Comparison of ENCODE assay signal across 1 cellular context in the genomic region with DNA sequence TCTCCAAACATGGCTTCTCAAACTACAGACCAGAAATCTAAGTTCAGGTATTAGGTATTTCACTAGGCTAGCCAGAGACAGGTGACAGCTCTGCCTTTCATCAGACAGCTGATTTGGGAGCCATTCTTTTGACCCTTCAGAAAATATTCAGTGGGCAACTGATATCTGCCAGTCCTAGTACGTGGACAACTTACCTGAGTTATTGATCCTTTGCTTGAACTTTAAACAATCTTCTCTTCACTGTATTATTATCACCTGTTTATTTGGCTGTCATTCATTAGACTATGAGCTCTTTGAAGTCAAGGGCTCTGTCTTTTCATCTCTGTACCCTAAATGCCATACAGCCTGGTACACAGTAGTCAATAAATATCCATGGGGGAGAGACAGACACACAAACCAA.
TF ChIP-seq lines count a peak whose summit lies in the region.

No MANE protein-coding gene starts in this region.

TF ChIP-seq in HepG2, 621 proteins besides CTCF, POLR2A, EP300 and RAD21 (continued from another document):
- TF ChIP-seq, protein P1, sequence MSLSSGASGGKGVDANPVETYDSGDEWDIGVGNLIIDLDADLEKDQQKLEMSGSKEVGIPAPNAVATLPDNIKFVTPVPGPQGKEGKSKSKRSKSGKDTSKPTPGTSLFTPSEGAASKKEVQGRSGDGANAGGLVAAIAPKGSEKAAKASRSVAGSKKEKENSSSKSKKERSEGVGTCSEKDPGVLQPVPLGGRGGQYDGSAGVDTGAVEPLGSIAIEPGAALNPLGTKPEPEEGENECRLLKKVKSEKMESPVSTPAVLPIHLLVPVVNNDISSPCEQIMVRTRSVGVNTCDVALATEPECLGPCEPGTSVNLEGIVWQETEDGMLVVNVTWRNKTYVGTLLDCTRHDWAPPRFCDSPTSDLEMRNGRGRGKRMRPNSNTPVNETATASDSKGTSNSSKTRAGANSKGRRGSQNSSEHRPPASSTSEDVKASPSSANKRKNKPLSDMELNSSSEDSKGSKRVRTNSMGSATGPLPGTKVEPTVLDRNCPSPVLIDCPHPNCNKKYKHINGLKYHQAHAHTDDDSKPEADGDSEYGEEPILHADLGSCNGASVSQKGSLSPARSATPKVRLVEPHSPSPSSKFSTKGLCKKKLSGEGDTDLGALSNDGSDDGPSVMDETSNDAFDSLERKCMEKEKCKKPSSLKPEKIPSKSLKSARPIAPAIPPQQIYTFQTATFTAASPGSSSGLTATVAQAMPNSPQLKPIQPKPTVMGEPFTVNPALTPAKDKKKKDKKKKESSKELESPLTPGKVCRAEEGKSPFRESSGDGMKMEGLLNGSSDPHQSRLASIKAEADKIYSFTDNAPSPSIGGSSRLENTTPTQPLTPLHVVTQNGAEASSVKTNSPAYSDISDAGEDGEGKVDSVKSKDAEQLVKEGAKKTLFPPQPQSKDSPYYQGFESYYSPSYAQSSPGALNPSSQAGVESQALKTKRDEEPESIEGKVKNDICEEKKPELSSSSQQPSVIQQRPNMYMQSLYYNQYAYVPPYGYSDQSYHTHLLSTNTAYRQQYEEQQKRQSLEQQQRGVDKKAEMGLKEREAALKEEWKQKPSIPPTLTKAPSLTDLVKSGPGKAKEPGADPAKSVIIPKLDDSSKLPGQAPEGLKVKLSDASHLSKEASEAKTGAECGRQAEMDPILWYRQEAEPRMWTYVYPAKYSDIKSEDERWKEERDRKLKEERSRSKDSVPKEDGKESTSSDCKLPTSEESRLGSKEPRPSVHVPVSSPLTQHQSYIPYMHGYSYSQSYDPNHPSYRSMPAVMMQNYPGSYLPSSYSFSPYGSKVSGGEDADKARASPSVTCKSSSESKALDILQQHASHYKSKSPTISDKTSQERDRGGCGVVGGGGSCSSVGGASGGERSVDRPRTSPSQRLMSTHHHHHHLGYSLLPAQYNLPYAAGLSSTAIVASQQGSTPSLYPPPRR (CRISPR knock-in tag; IDR thresholded peaks at IDR 0.05; ENCODE audit: borderline replicate concordance): peak; percentile 32; the same call in 1 of the 2 replicates
- TF ChIP-seq, protein P2, sequence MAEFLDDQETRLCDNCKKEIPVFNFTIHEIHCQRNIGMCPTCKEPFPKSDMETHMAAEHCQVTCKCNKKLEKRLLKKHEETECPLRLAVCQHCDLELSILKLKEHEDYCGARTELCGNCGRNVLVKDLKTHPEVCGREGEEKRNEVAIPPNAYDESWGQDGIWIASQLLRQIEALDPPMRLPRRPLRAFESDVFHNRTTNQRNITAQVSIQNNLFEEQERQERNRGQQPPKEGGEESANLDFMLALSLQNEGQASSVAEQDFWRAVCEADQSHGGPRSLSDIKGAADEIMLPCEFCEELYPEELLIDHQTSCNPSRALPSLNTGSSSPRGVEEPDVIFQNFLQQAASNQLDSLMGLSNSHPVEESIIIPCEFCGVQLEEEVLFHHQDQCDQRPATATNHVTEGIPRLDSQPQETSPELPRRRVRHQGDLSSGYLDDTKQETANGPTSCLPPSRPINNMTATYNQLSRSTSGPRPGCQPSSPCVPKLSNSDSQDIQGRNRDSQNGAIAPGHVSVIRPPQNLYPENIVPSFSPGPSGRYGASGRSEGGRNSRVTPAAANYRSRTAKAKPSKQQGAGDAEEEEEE (CRISPR knock-in tag; IDR thresholded peaks at IDR 0.05; ENCODE audit: borderline replicate concordance): no peak
- TF ChIP-seq ONECUT2 (CRISPR knock-in tag; IDR thresholded peaks at IDR 0.05): peak; percentile 81
- TF ChIP-seq, protein P3, sequence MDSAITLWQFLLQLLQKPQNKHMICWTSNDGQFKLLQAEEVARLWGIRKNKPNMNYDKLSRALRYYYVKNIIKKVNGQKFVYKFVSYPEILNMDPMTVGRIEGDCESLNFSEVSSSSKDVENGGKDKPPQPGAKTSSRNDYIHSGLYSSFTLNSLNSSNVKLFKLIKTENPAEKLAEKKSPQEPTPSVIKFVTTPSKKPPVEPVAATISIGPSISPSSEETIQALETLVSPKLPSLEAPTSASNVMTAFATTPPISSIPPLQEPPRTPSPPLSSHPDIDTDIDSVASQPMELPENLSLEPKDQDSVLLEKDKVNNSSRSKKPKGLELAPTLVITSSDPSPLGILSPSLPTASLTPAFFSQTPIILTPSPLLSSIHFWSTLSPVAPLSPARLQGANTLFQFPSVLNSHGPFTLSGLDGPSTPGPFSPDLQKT (CRISPR knock-in tag; IDR thresholded peaks at IDR 0.05; ENCODE audit: borderline replicate concordance): no peak
- TF ChIP-seq TCF7L2 (IDR thresholded peaks at IDR 0.05; ENCODE audit: low read depth, low read length): peak; percentile 55; the same call in 1 of the 2 replicates
- TF ChIP-seq ZFX (CRISPR knock-in tag; IDR thresholded peaks at IDR 0.05; ENCODE audit: low read depth): no peak
- TF ChIP-seq, protein P4, sequence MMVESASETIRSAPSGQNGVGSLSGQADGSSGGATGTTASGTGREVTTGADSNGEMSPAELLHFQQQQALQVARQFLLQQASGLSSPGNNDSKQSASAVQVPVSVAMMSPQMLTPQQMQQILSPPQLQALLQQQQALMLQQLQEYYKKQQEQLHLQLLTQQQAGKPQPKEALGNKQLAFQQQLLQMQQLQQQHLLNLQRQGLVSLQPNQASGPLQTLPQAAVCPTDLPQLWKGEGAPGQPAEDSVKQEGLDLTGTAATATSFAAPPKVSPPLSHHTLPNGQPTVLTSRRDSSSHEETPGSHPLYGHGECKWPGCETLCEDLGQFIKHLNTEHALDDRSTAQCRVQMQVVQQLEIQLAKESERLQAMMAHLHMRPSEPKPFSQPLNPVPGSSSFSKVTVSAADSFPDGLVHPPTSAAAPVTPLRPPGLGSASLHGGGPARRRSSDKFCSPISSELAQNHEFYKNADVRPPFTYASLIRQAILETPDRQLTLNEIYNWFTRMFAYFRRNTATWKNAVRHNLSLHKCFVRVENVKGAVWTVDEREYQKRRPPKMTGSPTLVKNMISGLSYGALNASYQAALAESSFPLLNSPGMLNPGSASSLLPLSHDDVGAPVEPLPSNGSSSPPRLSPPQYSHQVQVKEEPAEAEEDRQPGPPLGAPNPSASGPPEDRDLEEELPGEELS (CRISPR knock-in tag; IDR thresholded peaks at IDR 0.05): peak; percentile 84
- TF ChIP-seq, protein P5, sequence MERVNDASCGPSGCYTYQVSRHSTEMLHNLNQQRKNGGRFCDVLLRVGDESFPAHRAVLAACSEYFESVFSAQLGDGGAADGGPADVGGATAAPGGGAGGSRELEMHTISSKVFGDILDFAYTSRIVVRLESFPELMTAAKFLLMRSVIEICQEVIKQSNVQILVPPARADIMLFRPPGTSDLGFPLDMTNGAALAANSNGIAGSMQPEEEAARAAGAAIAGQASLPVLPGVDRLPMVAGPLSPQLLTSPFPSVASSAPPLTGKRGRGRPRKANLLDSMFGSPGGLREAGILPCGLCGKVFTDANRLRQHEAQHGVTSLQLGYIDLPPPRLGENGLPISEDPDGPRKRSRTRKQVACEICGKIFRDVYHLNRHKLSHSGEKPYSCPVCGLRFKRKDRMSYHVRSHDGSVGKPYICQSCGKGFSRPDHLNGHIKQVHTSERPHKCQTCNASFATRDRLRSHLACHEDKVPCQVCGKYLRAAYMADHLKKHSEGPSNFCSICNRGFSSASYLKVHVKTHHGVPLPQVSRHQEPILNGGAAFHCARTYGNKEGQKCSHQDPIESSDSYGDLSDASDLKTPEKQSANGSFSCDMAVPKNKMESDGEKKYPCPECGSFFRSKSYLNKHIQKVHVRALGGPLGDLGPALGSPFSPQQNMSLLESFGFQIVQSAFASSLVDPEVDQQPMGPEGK (CRISPR knock-in tag; IDR thresholded peaks at IDR 0.05): peak; percentile 48; the same call in 1 of the 2 replicates
- TF ChIP-seq GATAD2A (CRISPR knock-in tag; IDR thresholded peaks at IDR 0.05): peak; percentile 45; the same call in 1 of the 2 replicates
- TF ChIP-seq PTBP1 (IDR thresholded peaks at IDR 0.05; ENCODE audit: low read depth, low read length, poor library complexity, severe bottlenecking): no peak
- TF ChIP-seq ZNF883 (CRISPR knock-in tag; IDR thresholded peaks at IDR 0.05; ENCODE audit: not compliant biosample characterization): no peak
- TF ChIP-seq, protein P6, sequence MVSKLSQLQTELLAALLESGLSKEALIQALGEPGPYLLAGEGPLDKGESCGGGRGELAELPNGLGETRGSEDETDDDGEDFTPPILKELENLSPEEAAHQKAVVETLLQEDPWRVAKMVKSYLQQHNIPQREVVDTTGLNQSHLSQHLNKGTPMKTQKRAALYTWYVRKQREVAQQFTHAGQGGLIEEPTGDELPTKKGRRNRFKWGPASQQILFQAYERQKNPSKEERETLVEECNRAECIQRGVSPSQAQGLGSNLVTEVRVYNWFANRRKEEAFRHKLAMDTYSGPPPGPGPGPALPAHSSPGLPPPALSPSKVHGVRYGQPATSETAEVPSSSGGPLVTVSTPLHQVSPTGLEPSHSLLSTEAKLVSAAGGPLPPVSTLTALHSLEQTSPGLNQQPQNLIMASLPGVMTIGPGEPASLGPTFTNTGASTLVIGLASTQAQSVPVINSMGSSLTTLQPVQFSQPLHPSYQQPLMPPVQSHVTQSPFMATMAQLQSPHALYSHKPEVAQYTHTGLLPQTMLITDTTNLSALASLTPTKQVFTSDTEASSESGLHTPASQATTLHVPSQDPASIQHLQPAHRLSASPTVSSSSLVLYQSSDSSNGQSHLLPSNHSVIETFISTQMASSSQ (IDR thresholded peaks at IDR 0.05; ENCODE audit: low read depth): 0 out of 2 replicates have a peak, but pooled peaks have one; percentile 24
- TF ChIP-seq, protein P6 (CRISPR knock-in tag; IDR thresholded peaks at IDR 0.05; ENCODE audit: borderline replicate concordance): no peak
- no peak for TF ChIP-seq ZNF567 (CRISPR knock-in tag; IDR thresholded peaks at IDR 0.05; ENCODE audit: borderline replicate concordance)
- TF ChIP-seq ZNF263 (CRISPR knock-in tag; IDR thresholded peaks at IDR 0.05): no peak
- TF ChIP-seq, protein P7, sequence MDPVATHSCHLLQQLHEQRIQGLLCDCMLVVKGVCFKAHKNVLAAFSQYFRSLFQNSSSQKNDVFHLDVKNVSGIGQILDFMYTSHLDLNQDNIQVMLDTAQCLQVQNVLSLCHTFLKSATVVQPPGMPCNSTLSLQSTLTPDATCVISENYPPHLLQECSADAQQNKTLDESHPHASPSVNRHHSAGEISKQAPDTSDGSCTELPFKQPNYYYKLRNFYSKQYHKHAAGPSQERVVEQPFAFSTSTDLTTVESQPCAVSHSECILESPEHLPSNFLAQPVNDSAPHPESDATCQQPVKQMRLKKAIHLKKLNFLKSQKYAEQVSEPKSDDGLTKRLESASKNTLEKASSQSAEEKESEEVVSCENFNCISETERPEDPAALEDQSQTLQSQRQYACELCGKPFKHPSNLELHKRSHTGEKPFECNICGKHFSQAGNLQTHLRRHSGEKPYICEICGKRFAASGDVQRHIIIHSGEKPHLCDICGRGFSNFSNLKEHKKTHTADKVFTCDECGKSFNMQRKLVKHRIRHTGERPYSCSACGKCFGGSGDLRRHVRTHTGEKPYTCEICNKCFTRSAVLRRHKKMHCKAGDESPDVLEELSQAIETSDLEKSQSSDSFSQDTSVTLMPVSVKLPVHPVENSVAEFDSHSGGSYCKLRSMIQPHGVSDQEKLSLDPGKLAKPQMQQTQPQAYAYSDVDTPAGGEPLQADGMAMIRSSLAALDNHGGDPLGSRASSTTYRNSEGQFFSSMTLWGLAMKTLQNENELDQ (CRISPR knock-in tag; IDR thresholded peaks at IDR 0.05; ENCODE audit: borderline replicate concordance): no peak
- TF ChIP-seq, protein P8, sequence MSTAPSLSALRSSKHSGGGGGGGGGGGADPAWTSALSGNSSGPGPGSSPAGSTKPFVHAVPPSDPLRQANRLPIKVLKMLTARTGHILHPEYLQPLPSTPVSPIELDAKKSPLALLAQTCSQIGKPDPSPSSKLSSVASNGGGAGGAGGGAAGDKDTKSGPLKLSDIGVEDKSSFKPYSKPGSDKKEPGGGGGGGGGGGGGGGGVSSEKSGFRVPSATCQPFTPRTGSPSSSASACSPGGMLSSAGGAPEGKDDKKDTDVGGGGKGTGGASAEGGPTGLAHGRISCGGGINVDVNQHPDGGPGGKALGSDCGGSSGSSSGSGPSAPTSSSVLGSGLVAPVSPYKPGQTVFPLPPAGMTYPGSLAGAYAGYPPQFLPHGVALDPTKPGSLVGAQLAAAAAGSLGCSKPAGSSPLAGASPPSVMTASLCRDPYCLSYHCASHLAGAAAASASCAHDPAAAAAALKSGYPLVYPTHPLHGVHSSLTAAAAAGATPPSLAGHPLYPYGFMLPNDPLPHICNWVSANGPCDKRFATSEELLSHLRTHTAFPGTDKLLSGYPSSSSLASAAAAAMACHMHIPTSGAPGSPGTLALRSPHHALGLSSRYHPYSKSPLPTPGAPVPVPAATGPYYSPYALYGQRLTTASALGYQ (CRISPR knock-in tag; IDR thresholded peaks at IDR 0.05): peak; percentile 63; the same call in 1 of the 2 replicates
- peak; percentile 59; the same call in 1 of the 2 replicates for TF ChIP-seq MIXL1 (CRISPR knock-in tag; IDR thresholded peaks at IDR 0.05)
- 0 out of 2 replicates have a peak, but pooled peaks have one; percentile 23 for TF ChIP-seq HDAC2 (CRISPR knock-in tag; IDR thresholded peaks at IDR 0.05)
- no peak for TF ChIP-seq RARA (CRISPR knock-in tag; IDR thresholded peaks at IDR 0.05)
- TF ChIP-seq ATF7-NPFF (CRISPR knock-in tag; IDR thresholded peaks at IDR 0.05; ENCODE audit: low read depth): no peak
- peak; percentile 42; the same call in 1 of the 2 replicates for TF ChIP-seq FOXP1 (IDR thresholded peaks at IDR 0.05)
- TF ChIP-seq FOXP1 (CRISPR knock-in tag; IDR thresholded peaks at IDR 0.05): peak; percentile 92
- no peak for TF ChIP-seq TBX3 (IDR thresholded peaks at IDR 0.05; ENCODE audit: borderline replicate concordance)
- TF ChIP-seq, protein P9, sequence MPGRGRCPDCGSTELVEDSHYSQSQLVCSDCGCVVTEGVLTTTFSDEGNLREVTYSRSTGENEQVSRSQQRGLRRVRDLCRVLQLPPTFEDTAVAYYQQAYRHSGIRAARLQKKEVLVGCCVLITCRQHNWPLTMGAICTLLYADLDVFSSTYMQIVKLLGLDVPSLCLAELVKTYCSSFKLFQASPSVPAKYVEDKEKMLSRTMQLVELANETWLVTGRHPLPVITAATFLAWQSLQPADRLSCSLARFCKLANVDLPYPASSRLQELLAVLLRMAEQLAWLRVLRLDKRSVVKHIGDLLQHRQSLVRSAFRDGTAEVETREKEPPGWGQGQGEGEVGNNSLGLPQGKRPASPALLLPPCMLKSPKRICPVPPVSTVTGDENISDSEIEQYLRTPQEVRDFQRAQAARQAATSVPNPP (CRISPR knock-in tag; IDR thresholded peaks at IDR 0.05): no peak
- no peak for TF ChIP-seq JUNB (CRISPR knock-in tag; IDR thresholded peaks at IDR 0.05; ENCODE audit: borderline replicate concordance)
- peak; percentile 53; the same call in 1 of the 2 replicates for TF ChIP-seq CREM (IDR thresholded peaks at IDR 0.05)
- TF ChIP-seq CREM (CRISPR knock-in tag; IDR thresholded peaks at IDR 0.05): no peak
